In genomic region chr2:139773720-139774277, GRCh38 we compare ENCODE assay signal across 16 cellular contexts.
"Had no signal": no experiment of that assay in that cellular context is flagged by ENCODE, and none has a peak within 500 bp of the region (broad histone marks: within the 10 kb centered on the region; RNA-seq: fewer than 3 reads in every experiment).

No MANE protein-coding gene starts in this region.

- H3K36me3 Mint-ChIP-seq: stimulated activated naive B cell treated with anti-CD40 and anti-IgM and Interleukin-4, amounts not matched to agents 10 μg/mL and 1 μg/mL and 100 μg/mL, for 72 hours had no signal

- H3K4me3 Mint-ChIP-seq: activated T-helper 1 cell treated with anti-CD3 and anti-CD28 coated beads, Interleukin-12 subunit alpha, Interleukin-12 subunit beta, Interleukin-2, Interleukin-4 antibody, amounts not matched to agents 30 ng/mL and 10 ng/mL and 1 ng/mL, durations not matched to agents 14 hours and 24 hours and 36 hours; dendritic cell treated with granulocyte-macrophage colony-stimulating factor and Interleukin-4, amounts not matched to agents 40 ng/mL and 50 ng/mL, for 4 days; immature natural killer cell; nephron; stimulated activated naive B cell treated with anti-CD40 and anti-IgM and Interleukin-4, amounts not matched to agents 10 μg/mL and 1 μg/mL and 100 μg/mL, for 72 hours had no signal

- DNase-seq: activated CD4-positive, alpha-beta T cell treated with anti-CD3 and anti-CD28 coated beads, Interleukin-2, amount 50 U/mL, for 1 hour; activated CD8-positive, alpha-beta memory T cell treated with anti-CD3 and anti-CD28 coated beads for 24 hours; anterior cingulate cortex; cerebellar nuclear complex; effector memory CD4-positive, alpha-beta T cell; head of caudate nucleus; immature natural killer cell; nucleus accumbens; right cardiac atrium; stimulated activated CD4-positive, alpha-beta T cell treated with anti-CD3 and anti-CD28 coated beads, Interleukin-15, amount 100 ng/mL, for 24 hours; stimulated activated CD4-positive, alpha-beta T cell treated with anti-CD3 and anti-CD28 coated beads, Interleukin-4, amount 100 ng/mL, for 1 hour; stimulated activated naive B cell treated with anti-CD40 and anti-IgM and Interleukin-4, amounts not matched to agents 10 μg/mL and 1 μg/mL and 100 μg/mL, for 72 hours; tibial artery had no signal

- H3K27ac Mint-ChIP-seq: activated T-helper 1 cell treated with anti-CD3 and anti-CD28 coated beads, Interleukin-12 subunit alpha, Interleukin-12 subunit beta, Interleukin-2, Interleukin-4 antibody, amounts not matched to agents 30 ng/mL and 10 ng/mL and 1 ng/mL, durations not matched to agents 14 hours and 24 hours and 36 hours; dendritic cell treated with granulocyte-macrophage colony-stimulating factor and Interleukin-4, amounts not matched to agents 40 ng/mL and 50 ng/mL, for 4 days; immature natural killer cell; nephron; stimulated activated naive B cell treated with anti-CD40 and anti-IgM and Interleukin-4, amounts not matched to agents 10 μg/mL and 1 μg/mL and 100 μg/mL, for 72 hours had no signal

- H3K9me3 Mint-ChIP-seq: dendritic cell treated with granulocyte-macrophage colony-stimulating factor and Interleukin-4, amounts not matched to agents 40 ng/mL and 50 ng/mL, for 4 days; nephron had no signal

- H3K4me1 Mint-ChIP-seq: immature natural killer cell; nephron; stimulated activated naive B cell treated with anti-CD40 and anti-IgM and Interleukin-4, amounts not matched to agents 10 μg/mL and 1 μg/mL and 100 μg/mL, for 72 hours had no signal

- H3K27me3 Mint-ChIP-seq: dendritic cell treated with granulocyte-macrophage colony-stimulating factor and Interleukin-4, amounts not matched to agents 40 ng/mL and 50 ng/mL, for 4 days; stimulated activated naive B cell treated with anti-CD40 and anti-IgM and Interleukin-4, amounts not matched to agents 10 μg/mL and 1 μg/mL and 100 μg/mL, for 72 hours had no signal
